ENCODE assay signal across 1 cellular context in genomic region chr19:11115042-11115441, GRCh38.
TF ChIP-seq lines count a peak whose summit lies in the region.

No MANE protein-coding gene starts in this region.

TF ChIP-seq in GM12878, 131 proteins besides CTCF, POLR2A, EP300 and RAD21:
- TF ChIP-seq, protein P1, sequence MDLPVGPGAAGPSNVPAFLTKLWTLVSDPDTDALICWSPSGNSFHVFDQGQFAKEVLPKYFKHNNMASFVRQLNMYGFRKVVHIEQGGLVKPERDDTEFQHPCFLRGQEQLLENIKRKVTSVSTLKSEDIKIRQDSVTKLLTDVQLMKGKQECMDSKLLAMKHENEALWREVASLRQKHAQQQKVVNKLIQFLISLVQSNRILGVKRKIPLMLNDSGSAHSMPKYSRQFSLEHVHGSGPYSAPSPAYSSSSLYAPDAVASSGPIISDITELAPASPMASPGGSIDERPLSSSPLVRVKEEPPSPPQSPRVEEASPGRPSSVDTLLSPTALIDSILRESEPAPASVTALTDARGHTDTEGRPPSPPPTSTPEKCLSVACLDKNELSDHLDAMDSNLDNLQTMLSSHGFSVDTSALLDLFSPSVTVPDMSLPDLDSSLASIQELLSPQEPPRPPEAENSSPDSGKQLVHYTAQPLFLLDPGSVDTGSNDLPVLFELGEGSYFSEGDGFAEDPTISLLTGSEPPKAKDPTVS (IDR thresholded peaks at IDR 0.05; ENCODE audit: low read depth, low read length) = no peak
- 0 out of 2 replicates have a peak, but pooled peaks have one; percentile 36 for TF ChIP-seq POLR2AphosphoS5 (IDR thresholded peaks at IDR 0.05; ENCODE audit: low read length)
TF ChIP-seq in GM12878: peak in this region for 1.
